Comparison of ENCODE assay signal across 20 cellular contexts in the genomic region with DNA sequence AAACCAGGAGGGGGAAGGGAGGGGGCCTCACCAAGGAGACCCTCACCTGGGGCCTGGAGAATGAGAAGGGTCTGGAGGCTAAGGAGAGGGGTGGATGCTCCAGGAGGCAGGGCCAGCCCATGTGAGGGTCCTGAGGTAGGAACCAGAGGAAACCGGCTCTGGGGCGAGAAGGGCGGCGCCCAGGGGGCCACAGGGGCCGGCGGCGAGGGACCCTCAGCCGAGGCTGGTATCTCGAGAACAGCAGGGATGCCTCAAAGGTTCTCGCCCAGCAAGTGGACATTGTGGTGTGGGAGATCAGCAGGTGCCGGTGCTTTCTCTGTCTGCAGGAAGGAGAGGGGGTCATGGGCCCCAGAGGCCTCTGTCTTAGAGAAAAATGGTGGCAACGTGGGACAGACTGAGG.
"Had no signal": no experiment of that assay in that cellular context is flagged by ENCODE, and none has a peak within 500 bp of the region (broad histone marks: within the 10 kb centered on the region; RNA-seq: fewer than 3 reads in every experiment).

No MANE protein-coding gene starts in this region.

- H3K4me3 ChIP-seq: breast epithelium, esophagus muscularis mucosa, tibial artery, uterus had no signal

- H3K27ac ChIP-seq: breast epithelium, neutrophil, tibial artery, uterus, VCaP had no signal

- DNase-seq: activated CD4-positive, alpha-beta T cell treated with anti-CD3 and anti-CD28 coated beads for 1 hour; activated CD8-positive, alpha-beta memory T cell treated with anti-CD3 and anti-CD28 coated beads for 24 hours; activated CD8-positive, alpha-beta memory T cell treated with anti-CD3 and anti-CD28 coated beads, Interleukin-2, amount 50 U/mL, for 48 hours; activated effector memory CD4-positive, alpha-beta T cell treated with Interleukin-2 at 50 U/mL for 16 hours; activated naive CD4-positive, alpha-beta T cell treated with anti-CD3 and anti-CD28 coated beads, Interleukin-2, amount 10 ng/mL, durations not matched to agents 7 days and 5 days; activated naive CD8-positive, alpha-beta T cell treated with anti-CD3 and anti-CD28 coated beads, Interleukin-2, amount 50 U/mL, for 24 hours; activated T-cell treated with anti-CD3 and anti-CD28 coated beads, Interleukin-2, amount 50 U/mL, for 48 hours; dermis blood vessel endothelial cell; effector memory CD4-positive, alpha-beta T cell; stimulated activated CD4-positive, alpha-beta T cell treated with anti-CD3 and anti-CD28 coated beads, Interleukin-12 subunit alpha, Interleukin-12 subunit beta, amount 100 ng/mL, for 4 hours; stimulated activated CD4-positive, alpha-beta T cell treated with anti-CD3 and anti-CD28 coated beads, Interleukin-1b, Interleukin-23, amount 100 ng/mL, for 48 hours; stimulated activated CD8-positive, alpha-beta memory T cell treated with anti-CD3 and anti-CD28 coated beads, Interleukin-4, amount 100 ng/mL, for 48 hours; stimulated activated naive CD4-positive, alpha-beta T cell treated with Interleukin-2 at 50 U/mL for 16 hours had no signal

- ATAC-seq: activated naive CD8-positive, alpha-beta T cell treated with anti-CD3 and anti-CD28 coated beads, Interleukin-2, amount 50 U/mL, for 24 hours had no signal

- H3K27ac Mint-ChIP-seq: activated naive CD4-positive, alpha-beta T cell treated with anti-CD3 and anti-CD28 coated beads, Interleukin-2, amount 10 ng/mL, durations not matched to agents 7 days and 5 days; activated naive CD8-positive, alpha-beta T cell treated with anti-CD3 and anti-CD28 coated beads, Interleukin-2, amount 50 U/mL, for 24 hours; T-helper 1 cell treated with Interleukin-12 subunit alpha and Interleukin-12 subunit beta and Interleukin-4 antibody, amounts not matched to agents 30 μg/mL and 1 μg/mL, for 36 hours had no signal

- H3K9me3 ChIP-seq: breast epithelium, esophagus muscularis mucosa, neutrophil, tibial artery, uterus had no signal

- H3K4me1 Mint-ChIP-seq: activated naive CD4-positive, alpha-beta T cell treated with anti-CD3 and anti-CD28 coated beads, Interleukin-2, amount 10 ng/mL, durations not matched to agents 7 days and 5 days; activated naive CD8-positive, alpha-beta T cell treated with anti-CD3 and anti-CD28 coated beads, Interleukin-2, amount 50 U/mL, for 24 hours had no signal

- H3K27me3 ChIP-seq: breast epithelium, esophagus muscularis mucosa, tibial artery, uterus had no signal

- H3K36me3 ChIP-seq: breast epithelium, esophagus muscularis mucosa, neutrophil, tibial artery, uterus had no signal

- H3K4me3 Mint-ChIP-seq: activated naive CD4-positive, alpha-beta T cell treated with anti-CD3 and anti-CD28 coated beads, Interleukin-2, amount 10 ng/mL, durations not matched to agents 7 days and 5 days; activated naive CD8-positive, alpha-beta T cell treated with anti-CD3 and anti-CD28 coated beads, Interleukin-2, amount 50 U/mL, for 24 hours had no signal

- H3K9me3 Mint-ChIP-seq: activated naive CD4-positive, alpha-beta T cell treated with anti-CD3 and anti-CD28 coated beads, Interleukin-2, amount 10 ng/mL, durations not matched to agents 7 days and 5 days; activated naive CD8-positive, alpha-beta T cell treated with anti-CD3 and anti-CD28 coated beads, Interleukin-2, amount 50 U/mL, for 24 hours; T-helper 1 cell treated with Interleukin-12 subunit alpha and Interleukin-12 subunit beta and Interleukin-4 antibody, amounts not matched to agents 30 μg/mL and 1 μg/mL, for 36 hours had no signal

- H3K36me3 Mint-ChIP-seq: activated naive CD4-positive, alpha-beta T cell treated with anti-CD3 and anti-CD28 coated beads, Interleukin-2, amount 10 ng/mL, durations not matched to agents 7 days and 5 days had no signal

- H3K27me3 Mint-ChIP-seq: activated naive CD4-positive, alpha-beta T cell treated with anti-CD3 and anti-CD28 coated beads, Interleukin-2, amount 10 ng/mL, durations not matched to agents 7 days and 5 days; activated naive CD8-positive, alpha-beta T cell treated with anti-CD3 and anti-CD28 coated beads, Interleukin-2, amount 50 U/mL, for 24 hours had no signal
